ENCODE assay signal across 19 cellular contexts in the genomic region with DNA sequence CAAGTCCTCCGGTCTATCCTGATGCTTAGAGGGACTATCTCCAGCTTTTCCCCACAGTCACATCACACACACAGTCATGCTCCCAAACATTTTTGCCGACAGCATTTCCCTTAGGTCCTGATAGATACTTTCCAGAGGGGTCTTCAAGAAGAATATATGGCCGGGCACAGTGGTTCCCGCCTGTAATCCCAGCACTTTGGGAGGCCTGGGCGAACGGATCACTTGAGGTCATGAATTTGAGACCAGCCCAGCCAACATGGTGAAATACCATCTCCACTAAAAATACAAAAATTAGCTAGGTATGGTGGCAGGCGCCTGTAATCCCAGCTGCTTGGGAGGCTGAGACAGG. TPM values are rescaled to one million over a fixed set of nuclear protein-coding genes. Genes with fewer than 3 reads are reported as not detected.
DNase-seq lines count a peak whose midpoint lies in the region; ATAC-seq and TF ChIP-seq lines count a peak whose summit lies in the region.
"Had no signal": no experiment of that assay in that cellular context is flagged by ENCODE, and none has a peak within 500 bp of the region (broad histone marks: within the 10 kb centered on the region; RNA-seq: fewer than 3 reads in every experiment).

No MANE protein-coding gene starts in this region.

- H3K4me1 ChIP-seq in ES-I3 (ENCODE audit: insufficient read depth, low read length) (peaks cover 33% of the 10 kb centered on the region), Panc1 (ENCODE audit: control insufficient read depth, insufficient read depth, low read length) (peaks cover 37% of the 10 kb centered on the region), fibroblast of lung (ENCODE audit: control insufficient read depth, extremely low read depth, insufficient read depth, low read length) (peaks cover 16% of the 10 kb centered on the region)

- POLR2A ChIA-PET in Panc1 (lab: Charles Lee): interaction anchor here (0.7 to 0.8 kb wide), 2 partner anchors 10 to 20 kb away, joined by 3 to 4 read pairs; no protein-coding TSS in a partner anchor

- H3K27me3 ChIP-seq in Panc1 (ENCODE audit: control insufficient read depth, insufficient read depth, low read length): no peaks in the 10 kb centered on the region
- no peaks in the 10 kb centered on the region for H3K27me3 ChIP-seq in fibroblast of lung (ENCODE audit: control insufficient read depth, insufficient read depth, low read length)
- H3K27me3 ChIP-seq in MG63: no peaks in the 10 kb centered on the region; the same call in 1 of the 2 replicates

- in situ Hi-C loops in Panc1 (cut with HindIII; ENCODE audit: low pct_unique_long_range_greater_than_20kb, low sequenced_read_pairs): no loop called here

- CTCF ChIA-PET in Panc1 (lab: Charles Lee): interaction anchor here (0.6 to 0.8 kb wide), 3 partner anchors 7 to 42 kb away, joined by 8 to 14 read pairs (median 12); no protein-coding TSS in a partner anchor

- H3K27ac ChIP-seq in Panc1 (ENCODE audit: low read length): peak overlapping the region; percentile 81
- H3K27ac ChIP-seq in fibroblast of lung (ENCODE audit: insufficient read depth, low read length): peak overlapping the region; percentile 70

- no peaks in the 10 kb centered on the region for H4K20me1 ChIP-seq in fibroblast of lung (ENCODE audit: control insufficient read depth, extremely low read depth, insufficient read depth, low read length)

- H3K9ac ChIP-seq in ES-I3 (ENCODE audit: low read depth, low read length): peak overlapping the region; percentile 9; the same call in 1 of the 2 replicates
- H3K9ac ChIP-seq in fibroblast of lung (ENCODE audit: insufficient read depth, low read length): no peak overlapping the region

- H3K4me2 ChIP-seq in fibroblast of lung (ENCODE audit: extremely low read depth, insufficient read depth, low read length): peak overlapping the region; percentile 89

- H3K79me2 ChIP-seq in fibroblast of lung (ENCODE audit: control insufficient read depth, insufficient read depth, low read length): no peaks in the 10 kb centered on the region

- H3K36me3 ChIP-seq in ES-I3 (ENCODE audit: insufficient read depth, low read length): no peaks in the 10 kb centered on the region
- no peaks in the 10 kb centered on the region for H3K36me3 ChIP-seq in Panc1 (ENCODE audit: control insufficient read depth, insufficient read depth, low read length)
- no peaks in the 10 kb centered on the region for H3K36me3 ChIP-seq in fibroblast of lung (ENCODE audit: control insufficient read depth, insufficient read depth, low read length)
- no peaks in the 10 kb centered on the region for H3K36me3 ChIP-seq in MG63
- H3K36me3 ChIP-seq: HAP-1 had no signal

- BruUV-seq in Panc1 (replicated peaks; lab: Mats Ljungman, UMichigan): no TSS peak

- ATAC-seq in Panc1: no peak

- no peaks in the 10 kb centered on the region for H3K9me3 ChIP-seq in ES-I3 (ENCODE audit: control insufficient read depth, insufficient read depth, low read length)
- no peaks in the 10 kb centered on the region for H3K9me3 ChIP-seq in Panc1 (ENCODE audit: control insufficient read depth, insufficient read depth, low read depth, low read length)
- no peaks in the 10 kb centered on the region for H3K9me3 ChIP-seq in fibroblast of lung (ENCODE audit: control insufficient read depth, insufficient read depth, low read depth, low read length)
- no peaks in the 10 kb centered on the region for H3K9me3 ChIP-seq in MG63
- H3K9me3 ChIP-seq: HAP-1 had no signal

- peak overlapping the region; percentile 70 for H2AFZ ChIP-seq in fibroblast of lung (ENCODE audit: low read length)

- no peak for DNase-seq in Panc1 (ENCODE audit: low read depth, low spot score)
- no peak for DNase-seq in fibroblast of lung (ENCODE audit: low read depth in 2 of 2)
- DNase-seq in retinal pigment epithelial cell (ENCODE audit: low read depth): no peak
- no peak for DNase-seq in RPMI8226
- no peak for DNase-seq in DMS 273 (lab: John Stamatoyannopoulos, UW; ENCODE audit: unreplicated experiment)
- DNase-seq in NCI-H1930 (lab: John Stamatoyannopoulos, UW): no peak
- DNase-seq in MG63: no peak
- DNase-seq: activated CD4-positive, alpha-beta memory T cell treated with anti-CD3 and anti-CD28 coated beads, Interleukin-2, amount 10 ng/mL, durations not matched to agents 7 days and 5 days; AML-193; NCI-H2081 treated with DMSO at 0.1 percent for 48 hours; NCI-H524 had no signal

- peak overlapping the region in 1 of 2 experiments; percentile 2; a peak in 2 of 4 replicates for H3K4me3 ChIP-seq in Panc1 (ENCODE audit: low read depth in 2 of 2, low read length in 2 of 2)
- peak overlapping the region in 1 of 4 experiments; percentile 10 for H3K4me3 ChIP-seq in fibroblast of lung (replicated peaks in 1 of 4; ENCODE audit: control extremely low read depth in 1 of 4, insufficient read depth in 1 of 4, low read depth in 3 of 4, low read length in 4 of 4)
- peak overlapping the region; percentile 6 for H3K4me3 ChIP-seq in retinal pigment epithelial cell (ENCODE audit: low read length)
- no peak overlapping the region for H3K4me3 ChIP-seq in MG63
- H3K4me3 ChIP-seq: HAP-1, lung had no signal

- no peak for TF ChIP-seq CTCF in Panc1 (IDR thresholded peaks at IDR 0.05)
- no peak for TF ChIP-seq CTCF in fibroblast of lung (conservative IDR thresholded peaks at IDR 0.05 in 1 of 2, IDR thresholded peaks at IDR 0.05 in 1 of 2; ENCODE audit: low read depth in 1 of 2, low read length in 2 of 2)
- no peak for TF ChIP-seq CTCF in retinal pigment epithelial cell (conservative IDR thresholded peaks at IDR 0.05; ENCODE audit: low read depth, low read length)

- intact Hi-C loops in Panc1 (cut with micrococcal nuclease; ENCODE audit: unreplicated experiment): loop anchor here (2.0 kb wide), 1 partner anchor 28 kb away; a partner anchor contains a TSS

RNA-seq across cellular contexts. Expression of a gene that starts 4.3 kb away (rescaled TPM):
- total RNA-seq in Panc1 (2021; ENCODE audit: unreplicated experiment): 0.77 TPM
- polyA plus RNA-seq in Panc1 (2012; ENCODE audit: insufficient read length): 1.6 TPM
- total RNA-seq in fibroblast of lung: not detected in 2 replicates
- 0.12 TPM in 1 of 2 replicates, not detected in the other for polyA plus RNA-seq in fibroblast of lung
- 0.40 and 0.41 TPM in 2 replicates for polyA plus RNA-seq in fibroblast of lung (2012)
- not detected in 2 replicates for polyA minus RNA-seq in fibroblast of lung (ENCODE audit: low replicate concordance)
- total RNA-seq in MG63 (2014; rRNA removed; shearing (Covaris generic); ENCODE audit: low replicate concordance): not detected in 2 replicates
- total RNA-seq: activated CD4-positive, alpha-beta memory T cell treated with anti-CD3 and anti-CD28 coated beads, Interleukin-2, amount 10 ng/mL, durations not matched to agents 7 days and 5 days; activated T-cell treated with anti-CD3 and anti-CD28 coated beads, Interleukin-2, amount 50 U/mL, for 72 hours; cerebellum; glomerular endothelial cell; lung; natural killer cell treated with Interleukin-12 subunit alpha and Interleukin-12 subunit beta and Interleukin-15 and Interleukin-18, amount 100 ng/mL, for 72 hours; OCI-LY7 had no signal
- polyA plus RNA-seq: lung had no signal

RNA-seq across cellular contexts. Expression of a gene that starts 24.5 kb away (rescaled TPM):
- total RNA-seq in Panc1 (2021; ENCODE audit: unreplicated experiment) (109 TPM), fibroblast of lung (under 0.01 TPM in 2 replicates)
- polyA plus RNA-seq in Panc1 (2012; ENCODE audit: insufficient read length): 33.0 TPM
- 1.1 and 1.4 TPM in 2 replicates for polyA plus RNA-seq in fibroblast of lung
- polyA plus RNA-seq in fibroblast of lung (2012): 1.6 and 1.9 TPM in 2 replicates
- polyA minus RNA-seq in fibroblast of lung (ENCODE audit: low replicate concordance): 1.8 and 2.5 TPM in 2 replicates
- 0.52 and 0.95 TPM in 2 replicates for total RNA-seq in MG63 (2014; rRNA removed; shearing (Covaris generic); ENCODE audit: low replicate concordance)
- total RNA-seq: activated CD4-positive, alpha-beta memory T cell treated with anti-CD3 and anti-CD28 coated beads, Interleukin-2, amount 10 ng/mL, durations not matched to agents 7 days and 5 days had no signal

RNA-seq across cellular contexts. Expression of a gene that starts 28.1 kb away (rescaled TPM):
- total RNA-seq in Panc1 (2021; ENCODE audit: unreplicated experiment): 371 TPM
- 299 TPM for polyA plus RNA-seq in Panc1 (2012; ENCODE audit: insufficient read length)
- total RNA-seq in fibroblast of lung: 84.2 and 85.5 TPM in 2 replicates
- polyA plus RNA-seq in fibroblast of lung: 109 and 139 TPM in 2 replicates
- 125 and 189 TPM in 2 replicates for polyA plus RNA-seq in fibroblast of lung (2012)
- polyA minus RNA-seq in fibroblast of lung (ENCODE audit: low replicate concordance): 40.3 and 129 TPM in 2 replicates
- 266 and 293 TPM in 2 replicates for total RNA-seq in MG63 (2014; rRNA removed; shearing (Covaris generic); ENCODE audit: low replicate concordance)

Comparison
In these comparisons a context has a peak if more than half of its experiments do, and no peak if none do; other contexts are left out.
1. RNA of a gene that starts 24.5 kb away (total RNA-seq): 109 TPM in Panc1 (single experiment); 0.52 to 0.95 TPM in MG63 and under 0.01 TPM in fibroblast of lung; every median in the first group is over 10 times any median in the second.